In genomic region chr2:105852066-105852465, GRCh38 we compare ENCODE assay signal across 29 cellular contexts.
A peak's percentile ranks its signal among the peaks of the same experiment; 100 is the strongest.
DNase-seq lines count a peak whose midpoint lies in the region; ATAC-seq lines count a peak whose summit lies in the region.
"Had no signal": no experiment of that assay in that cellular context is flagged by ENCODE, and none has a peak within 500 bp of the region (broad histone marks: within the 10 kb centered on the region; RNA-seq: fewer than 3 reads in every experiment).

No MANE protein-coding gene starts in this region.

- peaks cover 11% of the 10 kb centered on the region for H3K36me3 Mint-ChIP-seq in activated naive CD4-positive, alpha-beta T cell treated with anti-CD3 and anti-CD28 coated beads, Interleukin-2, amount 50 U/mL, for 24 hours
- H3K36me3 Mint-ChIP-seq in T-helper 17 cell (ENCODE audit: low read depth): peaks cover 4% of the 10 kb centered on the region

- peaks cover 85% of the 10 kb centered on the region for H3K4me1 Mint-ChIP-seq in activated naive CD4-positive, alpha-beta T cell treated with anti-CD3 and anti-CD28 coated beads, Interleukin-2, amount 50 U/mL, for 24 hours
- peaks cover 57% of the 10 kb centered on the region for H3K4me1 Mint-ChIP-seq in T-helper 17 cell

- ATAC-seq in T-helper 17 cell (no peak), esophagus mucosa (peak; percentile 51), GM21723 (IDR thresholded peaks at IDR 0.05; ENCODE audit: unreplicated experiment) (no peak), HG03520 (IDR thresholded peaks at IDR 0.05; ENCODE audit: unreplicated experiment) (no peak)
- ATAC-seq: left ventricle myocardium superior, right cardiac atrium had no signal

- H3K4me3 Mint-ChIP-seq in activated naive CD4-positive, alpha-beta T cell treated with anti-CD3 and anti-CD28 coated beads, Interleukin-2, amount 50 U/mL, for 24 hours: no peak overlapping the region
- no peak overlapping the region for H3K4me3 Mint-ChIP-seq in T-helper 17 cell

- peak overlapping the region; percentile 94 for H3K27ac Mint-ChIP-seq in activated naive CD4-positive, alpha-beta T cell treated with anti-CD3 and anti-CD28 coated beads, Interleukin-2, amount 50 U/mL, for 24 hours
- H3K27ac Mint-ChIP-seq in T-helper 17 cell: peak overlapping the region; percentile 75

- no peaks in the 10 kb centered on the region for H3K9me3 ChIP-seq in T-helper 17 cell (ENCODE audit: control insufficient read depth, low read length, poor library complexity, severe bottlenecking)
- H3K9me3 ChIP-seq: tibial artery had no signal

- H3K9me3 Mint-ChIP-seq in activated naive CD4-positive, alpha-beta T cell treated with anti-CD3 and anti-CD28 coated beads, Interleukin-2, amount 50 U/mL, for 24 hours: no peaks in the 10 kb centered on the region

- no peak for DNase-seq in activated naive CD4-positive, alpha-beta T cell (lab: John Stamatoyannopoulos, UW)
- no peak for DNase-seq in T-helper 17 cell
- no peak for DNase-seq in NCI-H187 treated with DMSO at 0.1 percent for 48 hours (lab: John Stamatoyannopoulos, UW)
- DNase-seq: activated CD8-positive, alpha-beta memory T cell treated with anti-CD3 and anti-CD28 coated beads, Interleukin-2, amount 50 U/mL, for 48 hours; activated effector memory CD4-positive, alpha-beta T cell treated with Interleukin-2 at 50 U/mL for 16 hours; caudate nucleus; cortex of kidney; DMS79 treated with DMSO at 0.1 percent for 48 hours; effector memory CD4-positive, alpha-beta T cell; foreskin fibroblast; GDM1; HCEC 1CT; head of caudate nucleus; Kasumi-1; left ventricle myocardium superior; mesendoderm; NCI-H1436 treated with DMSO at 0.1 percent for 48 hours; NCI-H2107; NCI-H82; right cardiac atrium; SIG-M5; stimulated activated CD4-positive, alpha-beta T cell treated with anti-CD3 and anti-CD28 coated beads, Interleukin-1b, Interleukin-23, amount 100 ng/mL, for 48 hours; SW 1271; T1000; tibial artery had no signal

- H3K27me3 Mint-ChIP-seq in activated naive CD4-positive, alpha-beta T cell treated with anti-CD3 and anti-CD28 coated beads, Interleukin-2, amount 50 U/mL, for 24 hours: no peaks in the 10 kb centered on the region
- no peaks in the 10 kb centered on the region for H3K27me3 Mint-ChIP-seq in T-helper 17 cell
